ENCODE assay signal across 35 cellular contexts in genomic region chr3:190449801-190450200, GRCh38. TPM values are rescaled to one million over a fixed set of nuclear protein-coding genes. Genes with fewer than 3 reads are reported as not detected.
"Had no signal": no experiment of that assay in that cellular context is flagged by ENCODE, and none has a peak within 500 bp of the region (broad histone marks: within the 10 kb centered on the region; RNA-seq: fewer than 3 reads in every experiment).

TMEM207 (minus strand) TSS chr3:190449901; CDS start chr3:190449809, 92 bp downstream.

- H3K4me3 ChIP-seq: SJSA1 had no signal

- H3K27ac Mint-ChIP-seq: activated CD4-positive, alpha-beta memory T cell treated with anti-CD3 and anti-CD28 coated beads, Interleukin-2, amount 10 ng/mL, durations not matched to agents 7 days and 5 days; activated CD8-positive, alpha-beta memory T cell treated with anti-CD3 and anti-CD28 coated beads, Interleukin-2, amount 10 ng/mL, durations not matched to agents 7 days and 5 days; activated naive CD4-positive, alpha-beta T cell treated with anti-CD3 and anti-CD28 coated beads, Interleukin-2, amount 10 ng/mL, durations not matched to agents 7 days and 5 days; activated naive CD8-positive, alpha-beta T cell; activated naive CD8-positive, alpha-beta T cell treated with anti-CD3 and anti-CD28 coated beads, Interleukin-2, amount 50 U/mL, for 24 hours; brain had no signal

- H3K27me3 ChIP-seq: SJSA1 had no signal

- ATAC-seq: activated CD8-positive, alpha-beta memory T cell treated with anti-CD3 and anti-CD28 coated beads, Interleukin-2, amount 10 ng/mL, durations not matched to agents 7 days and 5 days; activated naive CD8-positive, alpha-beta T cell treated with anti-CD3 and anti-CD28 coated beads, Interleukin-2, amount 50 U/mL, for 24 hours; SK-N-SH treated with all-trans-retinoic acid at 6 μM for 48 hours had no signal

- H3K36me3 Mint-ChIP-seq: activated CD8-positive, alpha-beta memory T cell treated with anti-CD3 and anti-CD28 coated beads, Interleukin-2, amount 10 ng/mL, durations not matched to agents 7 days and 5 days; activated naive CD4-positive, alpha-beta T cell treated with anti-CD3 and anti-CD28 coated beads, Interleukin-2, amount 10 ng/mL, durations not matched to agents 7 days and 5 days; activated naive CD8-positive, alpha-beta T cell; brain had no signal

- H3K9me3 Mint-ChIP-seq: activated CD4-positive, alpha-beta memory T cell treated with anti-CD3 and anti-CD28 coated beads, Interleukin-2, amount 10 ng/mL, durations not matched to agents 7 days and 5 days; activated naive CD4-positive, alpha-beta T cell treated with anti-CD3 and anti-CD28 coated beads, Interleukin-2, amount 10 ng/mL, durations not matched to agents 7 days and 5 days; activated naive CD8-positive, alpha-beta T cell treated with anti-CD3 and anti-CD28 coated beads, Interleukin-2, amount 50 U/mL, for 24 hours; brain; central memory CD8-positive, alpha-beta T cell had no signal

- H3K9ac ChIP-seq: KMS-11 had no signal

- DNase-seq: activated CD4-positive, alpha-beta memory T cell treated with anti-CD3 and anti-CD28 coated beads, Interleukin-2, amount 10 ng/mL, durations not matched to agents 7 days and 5 days; activated CD4-positive, alpha-beta T cell treated with anti-CD3 and anti-CD28 coated beads for 1 hour; activated CD4-positive, alpha-beta T cell treated with anti-CD3 and anti-CD28 coated beads for 48 hours; activated CD4-positive, CD25-positive, alpha-beta regulatory T cell; activated CD8-positive, alpha-beta memory T cell treated with anti-CD3 and anti-CD28 coated beads for 24 hours; activated CD8-positive, alpha-beta memory T cell treated with anti-CD3 and anti-CD28 coated beads, Interleukin-2, amount 10 ng/mL, durations not matched to agents 7 days and 5 days; activated CD8-positive, alpha-beta memory T cell treated with anti-CD3 and anti-CD28 coated beads, Interleukin-2, amount 50 U/mL, for 48 hours; activated effector memory CD4-positive, alpha-beta T cell treated with Interleukin-2 at 50 U/mL for 16 hours; activated naive CD4-positive, alpha-beta T cell treated with anti-CD3 and anti-CD28 coated beads, Interleukin-2, amount 10 ng/mL, durations not matched to agents 7 days and 5 days; activated naive CD8-positive, alpha-beta T cell treated with anti-CD3 and anti-CD28 coated beads, Interleukin-2, amount 50 U/mL, for 24 hours; activated T-cell treated with anti-CD3 and anti-CD28 coated beads, Interleukin-2, amount 50 U/mL, for 48 hours; anterior cingulate cortex; MM.1S; MV-4-11; NCI-H1092; NCI-H1436 treated with DMSO at 0.1 percent for 48 hours; NCI-H1694 treated with DMSO at 0.1 percent for 48 hours; NCI-H2029; NCI-H510A; NCI-H526; NCI-H748 treated with DMSO at 0.1 percent for 48 hours; OCI-M1; Right ventricle myocardium superior; SW 1271; T-helper 1 cell; T-helper 2 cell; T-helper 9 cell; WERI-Rb-1 had no signal

- H3K36me3 ChIP-seq: SJSA1, WERI-Rb-1 had no signal

- H3K4me2 ChIP-seq: KMS-11 had no signal

- H3K9me3 ChIP-seq: SJSA1 had no signal

- H3K4me3 Mint-ChIP-seq: activated CD4-positive, alpha-beta memory T cell treated with anti-CD3 and anti-CD28 coated beads, Interleukin-2, amount 10 ng/mL, durations not matched to agents 7 days and 5 days; activated CD8-positive, alpha-beta memory T cell treated with anti-CD3 and anti-CD28 coated beads, Interleukin-2, amount 10 ng/mL, durations not matched to agents 7 days and 5 days; activated naive CD4-positive, alpha-beta T cell treated with anti-CD3 and anti-CD28 coated beads, Interleukin-2, amount 10 ng/mL, durations not matched to agents 7 days and 5 days; activated naive CD8-positive, alpha-beta T cell; activated naive CD8-positive, alpha-beta T cell treated with anti-CD3 and anti-CD28 coated beads, Interleukin-2, amount 50 U/mL, for 24 hours; brain; central memory CD8-positive, alpha-beta T cell had no signal

- H3K27me3 Mint-ChIP-seq: activated CD8-positive, alpha-beta memory T cell treated with anti-CD3 and anti-CD28 coated beads, Interleukin-2, amount 10 ng/mL, durations not matched to agents 7 days and 5 days had no signal

- H3K27ac ChIP-seq: KMS-11, SJSA1, WERI-Rb-1 had no signal

- H3K4me1 ChIP-seq: SJSA1 had no signal

RNA-seq across cellular contexts. Expression of gene TMEM207, which starts in this region (rescaled TPM):
- total RNA-seq: activated CD4-positive, alpha-beta memory T cell treated with anti-CD3 and anti-CD28 coated beads, Interleukin-2, amount 10 ng/mL, durations not matched to agents 7 days and 5 days; activated CD8-positive, alpha-beta memory T cell treated with anti-CD3 and anti-CD28 coated beads, Interleukin-2, amount 10 ng/mL, durations not matched to agents 7 days and 5 days; LHCN-M2; Right ventricle myocardium superior; SJSA1 had no signal
